In genomic region chr12:18339633-18340032, GRCh38 we compare ENCODE assay signal across 25 cellular contexts.
"Had no signal": no experiment of that assay in that cellular context is flagged by ENCODE, and none has a peak within 500 bp of the region (broad histone marks: within the 10 kb centered on the region; RNA-seq: fewer than 3 reads in every experiment).

No MANE protein-coding gene starts in this region.

- H3K27ac ChIP-seq: left lung, lower lobe of right lung, right atrium auricular region, skin epidermis, spleen, transverse colon, upper lobe of left lung, vagina had no signal

- H3K4me1 Mint-ChIP-seq: naive thymus-derived CD8-positive, alpha-beta T cell; neural crest cell; stimulated activated memory B cell treated with anti-CD40 and anti-IgM and Interleukin-4, amounts not matched to agents 10 μg/mL and 1 μg/mL and 100 μg/mL, for 72 hours; stimulated activated naive CD8-positive, alpha-beta T cell treated with anti-CD3 and anti-CD28 coated beads, Interleukin-15, amount 100 ng/mL, for 72 hours had no signal

- ATAC-seq: left colon; left lung; lower lobe of right lung; naive thymus-derived CD8-positive, alpha-beta T cell; sciatic nerve; stimulated activated memory B cell treated with anti-CD40 and anti-IgM and Interleukin-4, amounts not matched to agents 10 μg/mL and 1 μg/mL and 100 μg/mL, for 72 hours; stimulated activated naive CD8-positive, alpha-beta T cell treated with anti-CD3 and anti-CD28 coated beads, Interleukin-15, amount 100 ng/mL, for 72 hours had no signal

- H3K9me3 Mint-ChIP-seq: nephron, neural crest cell had no signal

- H3K27me3 Mint-ChIP-seq: naive thymus-derived CD8-positive, alpha-beta T cell; progenitor cell of endocrine pancreas; stimulated activated memory B cell treated with anti-CD40 and anti-IgM and Interleukin-4, amounts not matched to agents 10 μg/mL and 1 μg/mL and 100 μg/mL, for 72 hours; stimulated activated naive CD8-positive, alpha-beta T cell treated with anti-CD3 and anti-CD28 coated beads, Interleukin-15, amount 100 ng/mL, for 72 hours had no signal

- H3K4me3 ChIP-seq: left lung, lower lobe of right lung, right atrium auricular region, skin epidermis, spleen, transverse colon, upper lobe of left lung, vagina had no signal

- H3K4me1 ChIP-seq: left lung, lower lobe of right lung, right atrium auricular region, spleen, upper lobe of left lung, vagina had no signal

- DNase-seq: hippocampal formation; left colon; left lung; lower lobe of right lung; mammary epithelial cell; mesenchymal stem cell; naive thymus-derived CD8-positive, alpha-beta T cell; nucleus accumbens; spleen; stimulated activated CD4-positive, alpha-beta T cell treated with anti-CD3 and anti-CD28 coated beads, Interleukin-4, amount 100 ng/mL, for 4 hours; stimulated activated CD8-positive, alpha-beta memory T cell treated with anti-CD3 and anti-CD28 coated beads, Interleukin-4, amount 100 ng/mL, for 48 hours; stimulated activated naive CD4-positive, alpha-beta T cell treated with Interleukin-2 at 50 U/mL for 16 hours; stimulated activated naive CD8-positive, alpha-beta T cell treated with anti-CD3 and anti-CD28 coated beads, Interleukin-15, amount 100 ng/mL, for 72 hours; substantia nigra; transverse colon; upper lobe of left lung had no signal

- H3K27ac Mint-ChIP-seq: naive thymus-derived CD8-positive, alpha-beta T cell; nephron; progenitor cell of endocrine pancreas; stimulated activated memory B cell treated with anti-CD40 and anti-IgM and Interleukin-4, amounts not matched to agents 10 μg/mL and 1 μg/mL and 100 μg/mL, for 72 hours; stimulated activated naive CD8-positive, alpha-beta T cell treated with anti-CD3 and anti-CD28 coated beads, Interleukin-15, amount 100 ng/mL, for 72 hours had no signal

- H3K9me3 ChIP-seq: left lung, lower lobe of right lung, right atrium auricular region, spleen, transverse colon, upper lobe of left lung, vagina had no signal

- H3K36me3 ChIP-seq: left lung, lower lobe of right lung, right atrium auricular region, spleen, transverse colon, upper lobe of left lung, vagina had no signal

- H3K36me3 Mint-ChIP-seq: naive thymus-derived CD8-positive, alpha-beta T cell; stimulated activated memory B cell treated with anti-CD40 and anti-IgM and Interleukin-4, amounts not matched to agents 10 μg/mL and 1 μg/mL and 100 μg/mL, for 72 hours had no signal

- H3K27me3 ChIP-seq: left lung, right atrium auricular region, spleen, transverse colon, upper lobe of left lung, vagina had no signal

- H3K4me3 Mint-ChIP-seq: naive thymus-derived CD8-positive, alpha-beta T cell; nephron; neural crest cell; stimulated activated memory B cell treated with anti-CD40 and anti-IgM and Interleukin-4, amounts not matched to agents 10 μg/mL and 1 μg/mL and 100 μg/mL, for 72 hours; stimulated activated naive CD8-positive, alpha-beta T cell treated with anti-CD3 and anti-CD28 coated beads, Interleukin-15, amount 100 ng/mL, for 72 hours had no signal

- FAIRE-seq: keratinocyte had no signal
